In genomic region chr15:96329403-96329981, GRCh38 we compare ENCODE assay signal across 10 cellular contexts. TPM values are rescaled to one million over a fixed set of nuclear protein-coding genes. Genes with fewer than 3 reads are reported as not detected.
DNase-seq lines count a peak whose midpoint lies in the region; ATAC-seq and TF ChIP-seq lines count a peak whose summit lies in the region.
"Had no signal": no experiment of that assay in that cellular context is flagged by ENCODE, and none has a peak within 500 bp of the region (broad histone marks: within the 10 kb centered on the region; RNA-seq: fewer than 3 reads in every experiment).

No MANE protein-coding gene starts in this region.

- peaks cover 8% of the 10 kb centered on the region for H3K36me3 ChIP-seq in suprapubic skin

- no peaks in the 10 kb centered on the region for H3K9me3 ChIP-seq in suprapubic skin

- no peak for TF ChIP-seq POLR2A in suprapubic skin (IDR thresholded peaks at IDR 0.05)

- in situ Hi-C loops in astrocyte of the spinal cord (cut with HindIII; ENCODE audit: low sequenced_read_pairs), result loop anchor here (25.0 kb wide), 1 partner anchor 1042 kb away; no protein-coding TSS in a partner anchor

- TF ChIP-seq EP300 in suprapubic skin (IDR thresholded peaks at IDR 0.05), result no peak

- peak overlapping the region; percentile 94 for H3K4me3 ChIP-seq in astrocyte of the spinal cord (ENCODE audit: low read depth, low read length)
- peak overlapping the region; percentile 71 for H3K4me3 ChIP-seq in suprapubic skin

- H3K27ac ChIP-seq in suprapubic skin, result peak overlapping the region; percentile 85

- WGBS in suprapubic skin, result 49% methylated on average over 8 of the region's 8 CpGs

- TF ChIP-seq CTCF in astrocyte of the spinal cord (IDR thresholded peaks at IDR 0.05; ENCODE audit: low read depth, low read length) (no peak), suprapubic skin (IDR thresholded peaks at IDR 0.05) (no peak)

- H3K27me3 ChIP-seq in suprapubic skin, result peaks cover 61% of the 10 kb centered on the region

- no peak for ATAC-seq in GM21423 (IDR thresholded peaks at IDR 0.05; ENCODE audit: unreplicated experiment)

- DNase-seq in NCI-H748 (lab: John Stamatoyannopoulos, UW; ENCODE audit: unreplicated experiment) (peak; percentile 20), NCI-H748 treated with DMSO at 0.1 percent for 48 hours (lab: John Stamatoyannopoulos, UW) (no peak), astrocyte of the spinal cord (ENCODE audit: low read depth, low spot score) (peak; percentile 65), left kidney (ENCODE audit: low read depth, low spot score) (peak; percentile 79), suprapubic skin (ENCODE audit: low spot score in 2 of 2) (no peak), COLO829 (ENCODE audit: low spot score) (no peak)
- DNase-seq in activated naive CD4-positive, alpha-beta T cell treated with anti-CD3 and anti-CD28 coated beads, Interleukin-2, amount 50 U/mL, for 16 hours, result no peak
- DNase-seq: activated CD4-positive, CD25-positive, alpha-beta regulatory T cell had no signal

- H3K4me1 ChIP-seq in suprapubic skin, result peaks cover 42% of the 10 kb centered on the region

RNA-seq across cellular contexts. Expression of gene NR2F2, which starts 1.0 kb away (rescaled TPM):
- 10 to 100 TPM in 2 of 4 donors, 1 to 10 TPM in 2; 4.0 to 12.7 (median 7.1) TPM for total RNA-seq in suprapubic skin
- total RNA-seq: mononuclear cell had no signal

Comparison
In these comparisons a context has a peak if more than half of its experiments do, and no peak if none do; other contexts are left out.
1. DNase-seq: peak in NCI-H748 (single experiment), astrocyte of the spinal cord (single experiment) and left kidney (single experiment); none in NCI-H748 treated with DMSO at 0.1 percent for 48 hours (single experiment), suprapubic skin (0 of 2), activated naive CD4-positive, alpha-beta T cell treated with anti-CD3 and anti-CD28 coated beads, Interleukin-2, amount 50 U/mL, for 16 hours (single experiment) and COLO829 (single experiment).